21 cellular contexts compared by ENCODE assay signal in genomic region chr4:183360161-183360919, GRCh38. TPM values are rescaled to one million over a fixed set of nuclear protein-coding genes. Genes with fewer than 3 reads are reported as not detected.
A peak's percentile ranks its signal among the peaks of the same experiment; 100 is the strongest.
DNase-seq lines count a peak whose midpoint lies in the region; ATAC-seq and TF ChIP-seq lines count a peak whose summit lies in the region.
"Had no signal": no experiment of that assay in that cellular context is flagged by ENCODE, and none has a peak within 500 bp of the region (broad histone marks: within the 10 kb centered on the region; RNA-seq: fewer than 3 reads in every experiment).

No MANE protein-coding gene starts in this region.

- TF ChIP-seq CTCF in astrocyte of the spinal cord (IDR thresholded peaks at IDR 0.05; ENCODE audit: low read depth, low read length) (no peak), H9 (conservative IDR thresholded peaks at IDR 0.05) (no peak)

- H2BK15ac ChIP-seq in H9 (ENCODE audit: low read depth, low read length) = no peak overlapping the region

- no peak overlapping the region for H3K56ac ChIP-seq in H9 (ENCODE audit: insufficient read length, low read depth, low read length)

- H3K4me3 ChIP-seq in ACC112 (ENCODE audit: low read depth, low read length) (no peak overlapping the region), MG63 (no peak overlapping the region), astrocyte of the spinal cord (ENCODE audit: low read depth, low read length) (no peak overlapping the region)
- H3K4me3 ChIP-seq: esophagus squamous epithelium, lung had no signal

- DNase-seq in MG63 (peak; percentile 42), astrocyte of the spinal cord (ENCODE audit: low read depth, low spot score) (peak; percentile 38), islet precursor cell (peak; percentile 68), H9 (no peak)
- DNase-seq in effector CD8-positive, alpha-beta T cell (lab: John Stamatoyannopoulos, UW) = no peak
- DNase-seq in stimulated activated CD4-positive, alpha-beta T cell treated with anti-CD3 and anti-CD28 coated beads, Interleukin-15, amount 100 ng/mL, for 24 hours = no peak
- DNase-seq: activated CD4-positive, alpha-beta T cell treated with anti-CD3 and anti-CD28 coated beads for 36 hours; activated naive CD8-positive, alpha-beta T cell treated with anti-CD3 and anti-CD28 coated beads, Interleukin-2, amount 10 ng/mL, durations not matched to agents 7 days and 5 days; activated T-cell treated with anti-CD3 and anti-CD28 coated beads, Interleukin-2, amount 50 U/mL, for 24 hours; cortex of kidney; esophagus squamous epithelium; NCI-H1417 treated with DMSO at 0.1 percent for 48 hours; NCI-H510A treated with DMSO at 0.1 percent for 48 hours; T-helper 1 cell had no signal

- no peak overlapping the region for H2BK5ac ChIP-seq in H9 (ENCODE audit: insufficient read length, low read length)

- no peak overlapping the region for H4K91ac ChIP-seq in H9 (ENCODE audit: insufficient read length, low read depth, low read length)

- H2BK20ac ChIP-seq in H9 (ENCODE audit: low read depth, low read length, poor library complexity, severe bottlenecking) = no peak overlapping the region

- no peak overlapping the region for H4K8ac ChIP-seq in H9 (replicated peaks; ENCODE audit: insufficient read length, low read depth, low read length)

- H3K23me2 ChIP-seq in H9 (ENCODE audit: insufficient read length, low read depth, low read length, poor library complexity, severe bottlenecking) = no peaks in the 10 kb centered on the region

- H3K27me3 Mint-ChIP-seq in H9 (ENCODE audit: low read depth) = no peaks in the 10 kb centered on the region; the same call in 1 of the 2 replicates

- H2AFZ ChIP-seq in ACC112 (ENCODE audit: low read length, unreplicated experiment) = no peak overlapping the region
- H2AFZ ChIP-seq in H9 (ENCODE audit: low read length) = no peak overlapping the region

- no peak overlapping the region for H3K4me3 Mint-ChIP-seq in H9
- H3K4me3 Mint-ChIP-seq: activated CD4-positive, alpha-beta T cell treated with anti-CD3 and anti-CD28 coated beads for 36 hours; activated naive CD8-positive, alpha-beta T cell treated with anti-CD3 and anti-CD28 coated beads, Interleukin-2, amount 10 ng/mL, durations not matched to agents 7 days and 5 days; activated T-cell treated with anti-CD3 and anti-CD28 coated beads, Interleukin-2, amount 50 U/mL, for 24 hours; stimulated activated naive CD8-positive, alpha-beta T cell treated with anti-CD3 and anti-CD28 coated beads, Interleukin-15, Interleukin-2, amounts not matched to agents 100 ng/mL and 50 ng/mL, for 24 hours had no signal

- no peak overlapping the region for H3K4me2 ChIP-seq in H9 (ENCODE audit: insufficient read depth, insufficient read length, low read length)

- H3K27me3 ChIP-seq in ACC112 (ENCODE audit: insufficient read depth, low read length) = no peaks in the 10 kb centered on the region
- H3K27me3 ChIP-seq in MG63 = no peaks in the 10 kb centered on the region
- no peaks in the 10 kb centered on the region for H3K27me3 ChIP-seq in H9 (ENCODE audit: insufficient read depth, low read length)
- H3K27me3 ChIP-seq: esophagus squamous epithelium had no signal

- H3K4me1 ChIP-seq in ACC112 (ENCODE audit: control insufficient read depth, insufficient read depth, low read length, unreplicated experiment) (peaks cover 25% of the 10 kb centered on the region), H9 (ENCODE audit: insufficient read depth, low read length) (no peaks in the 10 kb centered on the region)

- H3T11ph ChIP-seq in H9 (ENCODE audit: low read length) = no peak overlapping the region

- H3K18ac ChIP-seq in H9 (ENCODE audit: insufficient read length, low read depth, low read length) = no peak overlapping the region

- no peak overlapping the region for H3K14ac ChIP-seq in H9 (ENCODE audit: insufficient read depth, low read length)

- no CpG with 5 or more reads among the region's 11 CpGs for WGBS in H9 (ENCODE audit: extremely low coverage, insufficient read length, low lambda C conversion rate)

- H3K79me1 ChIP-seq in H9 (ENCODE audit: insufficient read depth, low read depth, low read length, poor library complexity, severe bottlenecking) = no peaks in the 10 kb centered on the region

- H2BK12ac ChIP-seq in H9 (ENCODE audit: insufficient read length, low read depth, low read length) = no peak overlapping the region

- 0 out of 5 replicates have a peak, but pooled peaks cover 0 to 2% of the 10 kb centered on the region in 2 experiments for H3K9me3 Mint-ChIP-seq in H9
- H3K9me3 Mint-ChIP-seq: activated naive CD8-positive, alpha-beta T cell treated with anti-CD3 and anti-CD28 coated beads, Interleukin-2, amount 10 ng/mL, durations not matched to agents 7 days and 5 days; activated T-cell treated with anti-CD3 and anti-CD28 coated beads, Interleukin-2, amount 50 U/mL, for 24 hours; stimulated activated naive CD8-positive, alpha-beta T cell treated with anti-CD3 and anti-CD28 coated beads, Interleukin-15, Interleukin-2, amounts not matched to agents 100 ng/mL and 50 ng/mL, for 24 hours had no signal

- H4K5ac ChIP-seq in H9 (ENCODE audit: insufficient read length, low read depth, low read length) = no peak overlapping the region

- no peaks in the 10 kb centered on the region for H3K36me3 ChIP-seq in ACC112 (ENCODE audit: insufficient read depth, low read length)
- no peaks in the 10 kb centered on the region for H3K36me3 ChIP-seq in MG63
- H3K36me3 ChIP-seq: esophagus squamous epithelium had no signal

- no peak for ATAC-seq in HG03442 (IDR thresholded peaks at IDR 0.05; ENCODE audit: unreplicated experiment)
- ATAC-seq: activated CD4-positive, alpha-beta T cell treated with anti-CD3 and anti-CD28 coated beads for 36 hours; Panc1 had no signal

- H3K27ac ChIP-seq in ACC112 (ENCODE audit: low read depth, low read length) = peak overlapping the region; percentile 63
- H3K27ac ChIP-seq in H9 (ENCODE audit: insufficient read length, low read depth, low read length) = no peak overlapping the region
- H3K27ac ChIP-seq: esophagus squamous epithelium had no signal

- H3K27ac Mint-ChIP-seq in H9 = 0 out of 7 replicates have a peak overlapping the region, but pooled peaks of 1 of the 3 experiments have one; percentile 30
- H3K27ac Mint-ChIP-seq: activated CD4-positive, alpha-beta T cell treated with anti-CD3 and anti-CD28 coated beads for 36 hours; activated naive CD8-positive, alpha-beta T cell treated with anti-CD3 and anti-CD28 coated beads, Interleukin-2, amount 10 ng/mL, durations not matched to agents 7 days and 5 days; activated T-cell treated with anti-CD3 and anti-CD28 coated beads, Interleukin-2, amount 50 U/mL, for 24 hours; stimulated activated naive CD8-positive, alpha-beta T cell treated with anti-CD3 and anti-CD28 coated beads, Interleukin-15, Interleukin-2, amounts not matched to agents 100 ng/mL and 50 ng/mL, for 24 hours had no signal

- peaks cover 16 to 20% of the 10 kb centered on the region in 2 experiments for H3K4me1 Mint-ChIP-seq in H9
- H3K4me1 Mint-ChIP-seq: activated CD4-positive, alpha-beta T cell treated with anti-CD3 and anti-CD28 coated beads for 36 hours; activated naive CD8-positive, alpha-beta T cell treated with anti-CD3 and anti-CD28 coated beads, Interleukin-2, amount 10 ng/mL, durations not matched to agents 7 days and 5 days had no signal

- H3K4ac ChIP-seq in H9 (ENCODE audit: low read depth, low read length) = no peak overlapping the region

- no peak overlapping the region for H3K9ac ChIP-seq in H9 (ENCODE audit: extremely low read depth, insufficient read length, low read length)

- H3K9me3 ChIP-seq in MG63 (no peaks in the 10 kb centered on the region), H9 (ENCODE audit: control insufficient read depth, low read depth, low read length) (no peaks in the 10 kb centered on the region)
- H3K9me3 ChIP-seq: esophagus squamous epithelium had no signal

- no peak overlapping the region for H2BK120ac ChIP-seq in H9 (ENCODE audit: low read depth, low read length, poor library complexity, severe bottlenecking)

- H3K36me3 Mint-ChIP-seq in H9 (ENCODE audit: insufficient read depth in 1 of 3, low read depth in 3 of 3) = no peaks in the 10 kb centered on the region
- H3K36me3 Mint-ChIP-seq: activated naive CD8-positive, alpha-beta T cell treated with anti-CD3 and anti-CD28 coated beads, Interleukin-2, amount 10 ng/mL, durations not matched to agents 7 days and 5 days had no signal

- no peaks in the 10 kb centered on the region for H4K20me1 ChIP-seq in H9 (ENCODE audit: control insufficient read depth, insufficient read depth, insufficient read length)

- H3K23ac ChIP-seq in H9 (ENCODE audit: insufficient read length, low read depth, low read length) = no peak overlapping the region

- H2AK5ac ChIP-seq in H9 (ENCODE audit: insufficient read length, low read length) = no peak overlapping the region

- H3K79me2 ChIP-seq in ACC112 (ENCODE audit: control insufficient read depth, insufficient read depth, low read length, unreplicated experiment) (no peaks in the 10 kb centered on the region), H9 (ENCODE audit: insufficient read depth, low read length) (no peaks in the 10 kb centered on the region)

- in situ Hi-C loops in astrocyte of the spinal cord (cut with HindIII; ENCODE audit: low sequenced_read_pairs) = no loop called here

RNA-seq across cellular contexts. Expression of gene CLDN24, which starts 38.1 kb away (rescaled TPM):
- not detected in 2 replicates for total RNA-seq in MG63 (2014; rRNA removed; shearing (Covaris generic); ENCODE audit: low replicate concordance)
- total RNA-seq in H9 (2021) = not detected in 2 replicates
- total RNA-seq: A673; activated CD4-positive, alpha-beta T cell treated with anti-CD3 and anti-CD28 coated beads for 36 hours; activated naive CD8-positive, alpha-beta T cell treated with anti-CD3 and anti-CD28 coated beads, Interleukin-2, amount 10 ng/mL, durations not matched to agents 7 days and 5 days; esophagus squamous epithelium; lung; skeletal muscle tissue had no signal

RNA-seq across cellular contexts. Expression of gene CLDN22, which starts 40.3 kb away (rescaled TPM):
- not detected in 2 replicates for total RNA-seq in MG63 (2014; rRNA removed; shearing (Covaris generic); ENCODE audit: low replicate concordance)
- not detected in 2 replicates for total RNA-seq in H9 (2021)
- total RNA-seq: A673; activated CD4-positive, alpha-beta T cell treated with anti-CD3 and anti-CD28 coated beads for 36 hours; activated naive CD8-positive, alpha-beta T cell treated with anti-CD3 and anti-CD28 coated beads, Interleukin-2, amount 10 ng/mL, durations not matched to agents 7 days and 5 days; skeletal muscle tissue had no signal

Comparison
In these comparisons a context has a peak if more than half of its experiments do, and no peak if none do; other contexts are left out.
1. DNase-seq: peak in MG63 (single experiment), astrocyte of the spinal cord (single experiment) and islet precursor cell (single experiment); none in H9 (single experiment), effector CD8-positive, alpha-beta T cell (single experiment) and stimulated activated CD4-positive, alpha-beta T cell treated with anti-CD3 and anti-CD28 coated beads, Interleukin-15, amount 100 ng/mL, for 24 hours (single experiment).